In genomic region chr11:70568504-70569172, GRCh38 we compare ENCODE assay signal across 9 cellular contexts.
A peak's percentile ranks its signal among the peaks of the same experiment; 100 is the strongest.
DNase-seq lines count a peak whose midpoint lies in the region; FAIRE-seq and TF ChIP-seq lines count a peak whose summit lies in the region.
"Had no signal": no experiment of that assay in that cellular context is flagged by ENCODE, and none has a peak within 500 bp of the region (broad histone marks: within the 10 kb centered on the region; RNA-seq: fewer than 3 reads in every experiment).

No MANE protein-coding gene starts in this region.

- H3K4me2 ChIP-seq in smooth muscle cell: peak overlapping the region; percentile 76

- no peak for TF ChIP-seq POLR2A in H54 (IDR thresholded peaks at IDR 0.05; ENCODE audit: low read depth, low read length)

- WGBS in smooth muscle cell (ENCODE audit: low lambda C conversion rate): 44% methylated on average over 15 of the region's 16 CpGs

- no peaks in the 10 kb centered on the region for H3F3A ChIP-seq in smooth muscle cell (ENCODE audit: low read depth)

- in situ Hi-C loops in GM13976 (cut with MboI; ENCODE audit: low sequenced_read_pairs, unreplicated experiment): no loop called here

- peaks cover 0 to 12% (median 2%) of the 10 kb centered on the region in 5 experiments for H3K9me3 Mint-ChIP-seq in brain
- H3K9me3 Mint-ChIP-seq in progenitor cell of endocrine pancreas (ENCODE audit: low read depth): no peaks in the 10 kb centered on the region

- H3K27me3 ChIP-seq in iPS-18a (ENCODE audit: control insufficient read depth, insufficient read depth, low read length) (no peaks in the 10 kb centered on the region), smooth muscle cell (ENCODE audit: low read depth) (no peaks in the 10 kb centered on the region)

- TF ChIP-seq CTCF in brain (conservative IDR thresholded peaks at IDR 0.05) (peak; percentile 35 to 36), smooth muscle cell (IDR thresholded peaks at IDR 0.05; ENCODE audit: borderline replicate concordance, insufficient read depth, poor library complexity, severe bottlenecking) (no peak), GM13976 (IDR thresholded peaks at IDR 0.05; ENCODE audit: borderline replicate concordance, control extremely low read depth, extremely low read depth, insufficient read depth, missing control alignments) (no peak), progenitor cell of endocrine pancreas (IDR thresholded peaks at IDR 0.05; ENCODE audit: unreplicated experiment) (no peak)

- H3K4me1 ChIP-seq in iPS-18a (ENCODE audit: control insufficient read depth, low read depth, low read length): peaks cover 11% of the 10 kb centered on the region
- H3K4me1 ChIP-seq in smooth muscle cell (ENCODE audit: low read depth): peaks cover 13% of the 10 kb centered on the region

- DNase-seq in H54 (ENCODE audit: insufficient read length, low spot score) (peak; percentile 73), smooth muscle cell (lab: John Stamatoyannopoulos, UW; ENCODE audit: unreplicated experiment) (peak; percentile 38), GM13976 (ENCODE audit: low spot score) (no peak), DMS53 (lab: John Stamatoyannopoulos, UW) (no peak), progenitor cell of endocrine pancreas (ENCODE audit: low spot score, unreplicated experiment) (no peak), KG1 (lab: John Stamatoyannopoulos, UW) (no peak)

- no peak overlapping the region for H3K9ac ChIP-seq in iPS-18a (ENCODE audit: low read length)
- H3K9ac ChIP-seq in smooth muscle cell (ENCODE audit: low read depth): no peak overlapping the region

- no peak for FAIRE-seq in H54 (lab: Jason Lieb, UNC)

- peak overlapping the region; percentile 73 for H2AFZ ChIP-seq in smooth muscle cell (ENCODE audit: low read depth)

- peak overlapping the region in 2 of 5 experiments; percentile 79 to 81 for H3K27ac Mint-ChIP-seq in brain
- H3K27ac Mint-ChIP-seq in progenitor cell of endocrine pancreas: no peak overlapping the region
- H3K27ac Mint-ChIP-seq: IgD-negative memory B cell had no signal

- H3K27ac ChIP-seq in iPS-18a (ENCODE audit: low read length) (no peak overlapping the region), smooth muscle cell (ENCODE audit: low read depth) (no peak overlapping the region)

- H3K4me3 ChIP-seq in iPS-18a (ENCODE audit: low read length) (peak overlapping the region; percentile 39), smooth muscle cell (peak overlapping the region; percentile 24)

- H3K9me3 ChIP-seq in iPS-18a (ENCODE audit: control insufficient read depth, low read depth, low read length) (no peaks in the 10 kb centered on the region), smooth muscle cell (replicated peaks; ENCODE audit: low read depth) (no peaks in the 10 kb centered on the region)

- H3K4me3 Mint-ChIP-seq in brain: peak overlapping the region in 2 of 5 experiments; percentile 37 to 54
- H3K4me3 Mint-ChIP-seq in progenitor cell of endocrine pancreas (ENCODE audit: low read depth): no peak overlapping the region

- H3K27me3 Mint-ChIP-seq in brain (peaks cover 2% of the 10 kb centered on the region), progenitor cell of endocrine pancreas (no peaks in the 10 kb centered on the region)

- H3K36me3 ChIP-seq in iPS-18a (ENCODE audit: control insufficient read depth, low read depth, low read length) (no peaks in the 10 kb centered on the region), smooth muscle cell (ENCODE audit: low read depth) (no peaks in the 10 kb centered on the region)

- H3K4me1 Mint-ChIP-seq in brain (peaks cover 33% of the 10 kb centered on the region), progenitor cell of endocrine pancreas (ENCODE audit: low read depth) (no peaks in the 10 kb centered on the region)

- H3K36me3 Mint-ChIP-seq in brain (peaks cover 26% of the 10 kb centered on the region), progenitor cell of endocrine pancreas (ENCODE audit: insufficient read depth) (no peaks in the 10 kb centered on the region)

- no peaks in the 10 kb centered on the region for H3K79me2 ChIP-seq in smooth muscle cell (ENCODE audit: low read depth)

- H4K20me1 ChIP-seq in smooth muscle cell (ENCODE audit: low read depth): no peaks in the 10 kb centered on the region

Comparison
In these comparisons a context has a peak if more than half of its experiments do, and no peak if none do; other contexts are left out.
1. DNase-seq: peak in H54 (single experiment) and smooth muscle cell (single experiment); none in GM13976 (single experiment), DMS53 (single experiment), progenitor cell of endocrine pancreas (single experiment) and KG1 (single experiment).
2. CTCF ChIP-seq: peak in brain (2 of 2); none in smooth muscle cell (single experiment), GM13976 (single experiment) and progenitor cell of endocrine pancreas (single experiment).